Comparison of ENCODE assay signal across 16 cellular contexts in genomic region chr16:74438492-74438979, GRCh38. TPM values are rescaled to one million over a fixed set of nuclear protein-coding genes. Genes with fewer than 3 reads are reported as not detected.
DNase-seq lines count a peak whose midpoint lies in the region; ATAC-seq and TF ChIP-seq lines count a peak whose summit lies in the region.
"Had no signal": no experiment of that assay in that cellular context is flagged by ENCODE, and none has a peak within 500 bp of the region (broad histone marks: within the 10 kb centered on the region; RNA-seq: fewer than 3 reads in every experiment).

No MANE protein-coding gene starts in this region.

- H3K4me1 Mint-ChIP-seq in activated naive CD4-positive, alpha-beta T cell treated with anti-CD3 and anti-CD28 coated beads, Interleukin-2, amount 50 U/mL, for 24 hours: peaks cover 12% of the 10 kb centered on the region
- peaks cover 12% of the 10 kb centered on the region for H3K4me1 Mint-ChIP-seq in T-helper 17 cell
- H3K4me1 Mint-ChIP-seq in dendritic cell treated with granulocyte-macrophage colony-stimulating factor and Interleukin-4, amounts not matched to agents 40 ng/mL and 50 ng/mL, for 4 days (ENCODE audit: low read depth): peaks cover 27% of the 10 kb centered on the region
- peaks cover 16% of the 10 kb centered on the region for H3K4me1 Mint-ChIP-seq in stimulated activated naive CD8-positive, alpha-beta T cell treated with anti-CD3 and anti-CD28 coated beads, Interleukin-15, amount 100 ng/mL, for 72 hours
- H3K4me1 Mint-ChIP-seq in stimulated activated memory B cell treated with anti-CD40 and anti-IgM and Interleukin-4, amounts not matched to agents 10 μg/mL and 1 μg/mL and 100 μg/mL, for 72 hours: no peaks in the 10 kb centered on the region
- H3K4me1 Mint-ChIP-seq: H9 had no signal

- TF ChIP-seq CTCF in esophagus squamous epithelium (IDR thresholded peaks at IDR 0.05): no peak

- H3K4me1 ChIP-seq in esophagus squamous epithelium: peaks cover 0 to 13% (median 0%) of the 10 kb centered on the region in 3 donors

- no peak for TF ChIP-seq POLR2A in esophagus squamous epithelium (IDR thresholded peaks at IDR 0.05)

- ATAC-seq in T-helper 17 cell: peak; percentile 86
- ATAC-seq in stimulated activated naive CD8-positive, alpha-beta T cell treated with anti-CD3 and anti-CD28 coated beads, Interleukin-15, amount 100 ng/mL, for 72 hours: peak; percentile 95
- ATAC-seq in stimulated activated memory B cell treated with anti-CD40 and anti-IgM and Interleukin-4, amounts not matched to agents 10 μg/mL and 1 μg/mL and 100 μg/mL, for 72 hours: no peak

- H3K27ac ChIP-seq in esophagus squamous epithelium: no peak overlapping the region

- no peak overlapping the region for H3K4me3 ChIP-seq in esophagus squamous epithelium
- H3K4me3 ChIP-seq: skin epidermis had no signal

- peak overlapping the region; percentile 27 for H3K4me3 Mint-ChIP-seq in activated naive CD4-positive, alpha-beta T cell treated with anti-CD3 and anti-CD28 coated beads, Interleukin-2, amount 50 U/mL, for 24 hours
- H3K4me3 Mint-ChIP-seq in T-helper 17 cell: peak overlapping the region; percentile 76
- no peak overlapping the region for H3K4me3 Mint-ChIP-seq in dendritic cell treated with granulocyte-macrophage colony-stimulating factor and Interleukin-4, amounts not matched to agents 40 ng/mL and 50 ng/mL, for 4 days
- H3K4me3 Mint-ChIP-seq in stimulated activated naive CD8-positive, alpha-beta T cell treated with anti-CD3 and anti-CD28 coated beads, Interleukin-15, amount 100 ng/mL, for 72 hours: peak overlapping the region; percentile 24 to 51
- H3K4me3 Mint-ChIP-seq in stimulated activated memory B cell treated with anti-CD40 and anti-IgM and Interleukin-4, amounts not matched to agents 10 μg/mL and 1 μg/mL and 100 μg/mL, for 72 hours: no peak overlapping the region
- H3K4me3 Mint-ChIP-seq: H9 had no signal

- no peaks in the 10 kb centered on the region for H3K27me3 ChIP-seq in esophagus squamous epithelium

- intact Hi-C loops in dendritic cell treated with granulocyte-macrophage colony-stimulating factor and Interleukin-4, amounts not matched to agents 40 ng/mL and 50 ng/mL, for 4 days (cut with micrococcal nuclease): no loop called here
- intact Hi-C loops in esophagus squamous epithelium (cut with DNase I): no loop called here

- no peaks in the 10 kb centered on the region for H3K9me3 ChIP-seq in T-helper 17 cell (ENCODE audit: control insufficient read depth, low read length, poor library complexity, severe bottlenecking)
- H3K9me3 ChIP-seq in esophagus squamous epithelium: no peaks in the 10 kb centered on the region

- WGBS in esophagus squamous epithelium, 2 donors: 60 to 72% methylated on average over 7 of the region's 7 CpGs

- peaks cover 0 to 8% (median 0%) of the 10 kb centered on the region in 3 donors for H3K36me3 ChIP-seq in esophagus squamous epithelium

- no peaks in the 10 kb centered on the region for H3K9me3 Mint-ChIP-seq in activated naive CD4-positive, alpha-beta T cell treated with anti-CD3 and anti-CD28 coated beads, Interleukin-2, amount 50 U/mL, for 24 hours
- peaks cover 24% of the 10 kb centered on the region for H3K9me3 Mint-ChIP-seq in dendritic cell treated with granulocyte-macrophage colony-stimulating factor and Interleukin-4, amounts not matched to agents 40 ng/mL and 50 ng/mL, for 4 days
- no peaks in the 10 kb centered on the region for H3K9me3 Mint-ChIP-seq in stimulated activated naive CD8-positive, alpha-beta T cell treated with anti-CD3 and anti-CD28 coated beads, Interleukin-15, amount 100 ng/mL, for 72 hours
- H3K9me3 Mint-ChIP-seq in stimulated activated memory B cell treated with anti-CD40 and anti-IgM and Interleukin-4, amounts not matched to agents 10 μg/mL and 1 μg/mL and 100 μg/mL, for 72 hours: peaks cover 8% of the 10 kb centered on the region

- H3K36me3 Mint-ChIP-seq in activated naive CD4-positive, alpha-beta T cell treated with anti-CD3 and anti-CD28 coated beads, Interleukin-2, amount 50 U/mL, for 24 hours: peaks cover 5% of the 10 kb centered on the region
- peaks cover 2% of the 10 kb centered on the region for H3K36me3 Mint-ChIP-seq in T-helper 17 cell (ENCODE audit: low read depth)
- peaks cover 17% of the 10 kb centered on the region for H3K36me3 Mint-ChIP-seq in dendritic cell treated with granulocyte-macrophage colony-stimulating factor and Interleukin-4, amounts not matched to agents 40 ng/mL and 50 ng/mL, for 4 days (ENCODE audit: low read depth)
- H3K36me3 Mint-ChIP-seq in stimulated activated memory B cell treated with anti-CD40 and anti-IgM and Interleukin-4, amounts not matched to agents 10 μg/mL and 1 μg/mL and 100 μg/mL, for 72 hours: peaks cover 23% of the 10 kb centered on the region

- no peak for DNase-seq in activated naive CD4-positive, alpha-beta T cell (lab: John Stamatoyannopoulos, UW)
- no peak for DNase-seq in T-helper 17 cell
- peak in 1 of 2 donors; percentile 16 for DNase-seq in stimulated activated naive CD8-positive, alpha-beta T cell treated with anti-CD3 and anti-CD28 coated beads, Interleukin-15, amount 100 ng/mL, for 72 hours
- DNase-seq in esophagus squamous epithelium (lab: John Stamatoyannopoulos, UW): no peak
- no peak for DNase-seq in stimulated activated CD4-positive, alpha-beta T cell treated with anti-CD3 and anti-CD28 coated beads, Interleukin-4, amount 100 ng/mL, for 1 hour
- DNase-seq: DMS 273 treated with DMSO at 0.1 percent for 48 hours; effector CD8-positive, alpha-beta T cell; H9; NCI-H1417; NCI-H226; SIG-M5 had no signal

- no peaks in the 10 kb centered on the region for H3K27me3 Mint-ChIP-seq in activated naive CD4-positive, alpha-beta T cell treated with anti-CD3 and anti-CD28 coated beads, Interleukin-2, amount 50 U/mL, for 24 hours
- no peaks in the 10 kb centered on the region for H3K27me3 Mint-ChIP-seq in T-helper 17 cell
- H3K27me3 Mint-ChIP-seq in dendritic cell treated with granulocyte-macrophage colony-stimulating factor and Interleukin-4, amounts not matched to agents 40 ng/mL and 50 ng/mL, for 4 days: no peaks in the 10 kb centered on the region
- no peaks in the 10 kb centered on the region for H3K27me3 Mint-ChIP-seq in stimulated activated naive CD8-positive, alpha-beta T cell treated with anti-CD3 and anti-CD28 coated beads, Interleukin-15, amount 100 ng/mL, for 72 hours
- no peaks in the 10 kb centered on the region for H3K27me3 Mint-ChIP-seq in stimulated activated memory B cell treated with anti-CD40 and anti-IgM and Interleukin-4, amounts not matched to agents 10 μg/mL and 1 μg/mL and 100 μg/mL, for 72 hours

- peak overlapping the region; percentile 14 for H3K27ac Mint-ChIP-seq in activated naive CD4-positive, alpha-beta T cell treated with anti-CD3 and anti-CD28 coated beads, Interleukin-2, amount 50 U/mL, for 24 hours
- peak overlapping the region; percentile 79 for H3K27ac Mint-ChIP-seq in T-helper 17 cell
- H3K27ac Mint-ChIP-seq in dendritic cell treated with granulocyte-macrophage colony-stimulating factor and Interleukin-4, amounts not matched to agents 40 ng/mL and 50 ng/mL, for 4 days: peak overlapping the region; percentile 48
- H3K27ac Mint-ChIP-seq in stimulated activated naive CD8-positive, alpha-beta T cell treated with anti-CD3 and anti-CD28 coated beads, Interleukin-15, amount 100 ng/mL, for 72 hours: peak overlapping the region; percentile 72 to 75
- H3K27ac Mint-ChIP-seq in stimulated activated memory B cell treated with anti-CD40 and anti-IgM and Interleukin-4, amounts not matched to agents 10 μg/mL and 1 μg/mL and 100 μg/mL, for 72 hours: no peak overlapping the region
- H3K27ac Mint-ChIP-seq: H9 had no signal

RNA-seq across cellular contexts. Expression of gene CLEC18B, which starts 17.3 kb away (rescaled TPM):
- total RNA-seq in T-helper 17 cell (1 to 10 TPM; 1.6 to 2.4 TPM), esophagus squamous epithelium (1 to 10 TPM in 2 of 4 donors, under 1 TPM in 2; 0.38 to 6.2 (median 2.6) TPM)
- total RNA-seq: fibroblast of villous mesenchyme had no signal

Comparison
In these comparisons a context has a peak if more than half of its experiments do, and no peak if none do; other contexts are left out.
1. H3K4me3 Mint-ChIP-seq: peak in activated naive CD4-positive, alpha-beta T cell treated with anti-CD3 and anti-CD28 coated beads, Interleukin-2, amount 50 U/mL, for 24 hours (single experiment), T-helper 17 cell (single experiment) and stimulated activated naive CD8-positive, alpha-beta T cell treated with anti-CD3 and anti-CD28 coated beads, Interleukin-15, amount 100 ng/mL, for 72 hours (2 of 2); none in dendritic cell treated with granulocyte-macrophage colony-stimulating factor and Interleukin-4, amounts not matched to agents 40 ng/mL and 50 ng/mL, for 4 days (single experiment) and stimulated activated memory B cell treated with anti-CD40 and anti-IgM and Interleukin-4, amounts not matched to agents 10 μg/mL and 1 μg/mL and 100 μg/mL, for 72 hours (single experiment).